Comparison of ENCODE assay signal across 27 cellular contexts in genomic region chr2:186009341-186009740, GRCh38.
"Had no signal": no experiment of that assay in that cellular context is flagged by ENCODE, and none has a peak within 500 bp of the region (broad histone marks: within the 10 kb centered on the region; RNA-seq: fewer than 3 reads in every experiment).

No MANE protein-coding gene starts in this region.

- H3K27ac ChIP-seq: colonic mucosa, esophagus muscularis mucosa, foreskin keratinocyte, gastroesophageal sphincter, heart right ventricle, lower lobe of right lung, ovary, psoas muscle, sigmoid colon, stomach, thyroid gland, vagina had no signal

- H3K9me3 ChIP-seq: colonic mucosa, ovary, thyroid gland had no signal

- H3K27me3 Mint-ChIP-seq: dendritic cell treated with granulocyte-macrophage colony-stimulating factor and Interleukin-4, amounts not matched to agents 40 ng/mL and 50 ng/mL, for 4 days; memory B cell had no signal

- DNase-seq: colonic mucosa; effector CD8-positive, alpha-beta T cell; foreskin keratinocyte; glutamatergic neuron; heart right ventricle; hippocampal formation; left ventricle myocardium superior; lower lobe of right lung; natural killer cell; occipital lobe; ovary; posterior cingulate gyrus; psoas muscle; right cardiac atrium; sigmoid colon; stimulated activated CD4-positive, alpha-beta T cell treated with anti-CD3 and anti-CD28 coated beads, Interleukin-2, amount 100 ng/mL, for 24 hours; stimulated activated CD4-positive, alpha-beta T cell treated with anti-CD3 and anti-CD28 coated beads, Interleukin-4, amount 100 ng/mL, for 24 hours; stimulated activated naive CD4-positive, alpha-beta T cell treated with Interleukin-2 at 50 U/mL for 16 hours; stomach; thyroid gland; trophoblast cell had no signal

- ATAC-seq: foreskin keratinocyte; gastroesophageal sphincter; heart right ventricle; left ventricle myocardium superior; lower lobe of right lung; natural killer cell; psoas muscle; right cardiac atrium; stimulated activated effector memory CD8-positive, alpha-beta T cell treated with anti-CD3 and anti-CD28 coated beads, Interleukin-12 subunit alpha, Interleukin-12 subunit beta, amount 100 ng/mL, for 72 hours had no signal

- H3K4me1 Mint-ChIP-seq: natural killer cell; stimulated activated effector memory CD8-positive, alpha-beta T cell treated with anti-CD3 and anti-CD28 coated beads, Interleukin-12 subunit alpha, Interleukin-12 subunit beta, amount 100 ng/mL, for 72 hours had no signal

- H3K36me3 ChIP-seq: colonic mucosa, esophagus muscularis mucosa, gastroesophageal sphincter, heart right ventricle, lower lobe of right lung, ovary, sigmoid colon, stomach, thyroid gland, vagina had no signal

- H3K27me3 ChIP-seq: colonic mucosa, esophagus muscularis mucosa, foreskin keratinocyte, gastroesophageal sphincter, heart right ventricle, ovary, sigmoid colon, stomach, thyroid gland, vagina had no signal

- H3K4me3 ChIP-seq: colonic mucosa, esophagus muscularis mucosa, gastroesophageal sphincter, heart right ventricle, lower lobe of right lung, ovary, psoas muscle, sigmoid colon, stomach, thyroid gland, vagina had no signal

- H3K27ac Mint-ChIP-seq: dendritic cell treated with granulocyte-macrophage colony-stimulating factor and Interleukin-4, amounts not matched to agents 40 ng/mL and 50 ng/mL, for 4 days; memory B cell; natural killer cell; stimulated activated effector memory CD8-positive, alpha-beta T cell treated with anti-CD3 and anti-CD28 coated beads, Interleukin-12 subunit alpha, Interleukin-12 subunit beta, amount 100 ng/mL, for 72 hours had no signal

- H3K4me1 ChIP-seq: colonic mucosa, esophagus muscularis mucosa, foreskin keratinocyte, gastroesophageal sphincter, heart right ventricle, lower lobe of right lung, psoas muscle, sigmoid colon, stomach, thyroid gland, vagina had no signal

- H3K4me3 Mint-ChIP-seq: dendritic cell treated with granulocyte-macrophage colony-stimulating factor and Interleukin-4, amounts not matched to agents 40 ng/mL and 50 ng/mL, for 4 days; memory B cell; natural killer cell; stimulated activated effector memory CD8-positive, alpha-beta T cell treated with anti-CD3 and anti-CD28 coated beads, Interleukin-12 subunit alpha, Interleukin-12 subunit beta, amount 100 ng/mL, for 72 hours had no signal
